7 cellular contexts compared by ENCODE assay signal in the genomic region with DNA sequence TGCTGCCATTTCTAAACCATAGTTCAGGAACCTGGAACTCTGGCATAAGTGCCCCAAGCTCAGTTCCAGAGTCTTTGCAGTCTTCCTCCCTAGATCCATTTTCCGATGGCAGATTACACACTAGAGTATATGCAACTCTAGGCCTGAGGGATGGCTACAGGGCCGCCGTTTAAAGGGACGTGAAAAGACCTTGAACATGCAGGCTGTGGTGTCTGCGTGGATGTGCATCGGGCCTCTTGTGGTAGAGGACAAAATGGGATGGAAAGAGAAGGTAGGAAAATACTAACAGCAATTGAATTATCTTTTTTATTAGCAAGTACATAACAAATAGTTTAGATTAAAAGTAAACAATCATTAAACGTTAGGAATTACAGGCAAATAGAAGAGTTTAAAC.
"Had no signal": no experiment of that assay in that cellular context is flagged by ENCODE, and none has a peak within 500 bp of the region (broad histone marks: within the 10 kb centered on the region; RNA-seq: fewer than 3 reads in every experiment).

No MANE protein-coding gene starts in this region.

- DNase-seq: GOT3, H9, KBM-7 had no signal

- H3K9me3 Mint-ChIP-seq: H9, IgD-negative memory B cell had no signal

- ATAC-seq: HepG2 had no signal

- H3K4me1 Mint-ChIP-seq: H9, IgD-negative memory B cell had no signal

- FAIRE-seq: H54, HepG2 had no signal

- H3K4me3 Mint-ChIP-seq: H9, IgD-negative memory B cell had no signal

- H3K27me3 Mint-ChIP-seq: IgD-negative memory B cell had no signal

- H3K27ac Mint-ChIP-seq: H9, IgD-negative memory B cell had no signal

- H3K36me3 Mint-ChIP-seq: IgD-negative memory B cell had no signal

- H3K27ac ChIP-seq: HL-60 had no signal
